Comparison of ENCODE assay signal across 10 cellular contexts in genomic region chr3:133488785-133489367, GRCh38.
DNase-seq lines count a peak whose midpoint lies in the region; ATAC-seq and TF ChIP-seq lines count a peak whose summit lies in the region.
"Had no signal": no experiment of that assay in that cellular context is flagged by ENCODE, and none has a peak within 500 bp of the region (broad histone marks: within the 10 kb centered on the region; RNA-seq: fewer than 3 reads in every experiment).

No MANE protein-coding gene starts in this region.

- H3K4me3 ChIP-seq in BJ (ENCODE audit: low read depth, low read length), result no peak overlapping the region
- H3K4me3 ChIP-seq in HCT116 (replicated peaks in 1 of 2; ENCODE audit: low read depth in 1 of 2, low read length in 2 of 2), result no peak overlapping the region
- no peak overlapping the region for H3K4me3 ChIP-seq in tibial nerve
- H3K4me3 ChIP-seq: esophagus squamous epithelium had no signal

- H3K27ac ChIP-seq in HCT116 (ENCODE audit: low read depth, low read length) (no peak overlapping the region), substantia nigra (ENCODE audit: low read depth, low read length, poor library complexity, severe bottlenecking) (no peak overlapping the region), tibial nerve (no peak overlapping the region)

- H2AFZ ChIP-seq in HCT116 (ENCODE audit: low read depth, low read length, poor library complexity, severe bottlenecking), result peak overlapping the region; percentile 47

- no peaks in the 10 kb centered on the region for H3K9me2 ChIP-seq in HCT116 (ENCODE audit: insufficient read depth)

- CTCF ChIA-PET in BJ (lab: Yijun Ruan, JAX) (interaction anchor here (0.7 to 3.7 kb wide), 16 partner anchors 9 to 175 kb away, joined by 3 to 22 read pairs (median 4); no protein-coding TSS in a partner anchor), HCT116 (lab: Charles Lee) (interaction anchor here (0.9 kb wide), 1 partner anchor 9 kb away, joined by 3 read pairs; no protein-coding TSS in a partner anchor), T-cell (lab: Charles Lee) (interaction anchor here (0.6 to 3.1 kb wide), 23 partner anchors 8 to 806 kb away, joined by 3 to 14 read pairs (median 3); partner anchors contain the start of gene CDV3 (in 1 of the 2))

- 50 to 54% methylated on average over 3 of the region's 3 CpGs for WGBS in tibial nerve, 2 donors

- no peaks in the 10 kb centered on the region for H3K79me2 ChIP-seq in HCT116 (ENCODE audit: insufficient read depth, low read length)

- RAD21 ChIA-PET in HCT116 (lab: Charles Lee; ENCODE audit: low non-redundant PET in 1 of 2, low total read pairs in 2 of 2, uncharacterized antibody in 2 of 2, unreplicated experiment in 2 of 2), result no interaction called here

- POLR2A ChIA-PET in BJ (lab: Charles Lee) (no interaction called here), HCT116 (lab: Charles Lee) (interaction anchor here (0.6 to 2.0 kb wide), 3 partner anchors 9 to 84 kb away, joined by 3 to 6 read pairs (median 3); partner anchors contain the start of gene CDV3), T-cell (lab: Charles Lee) (interaction anchor here (0.5 to 1.3 kb wide), 6 partner anchors 10 to 314 kb away, joined by 3 to 16 read pairs (median 5); no protein-coding TSS in a partner anchor)

- H3K4me2 ChIP-seq in HCT116 (ENCODE audit: low read length), result no peak overlapping the region

- peak overlapping the region in 2 of 3 donors; percentile 7 to 77 for H3K4me3 Mint-ChIP-seq in T-cell

- H3K9me3 Mint-ChIP-seq in T-cell, result no peaks in the 10 kb centered on the region

- H3K4me1 ChIP-seq in HCT116 (ENCODE audit: control insufficient read depth in 1 of 2, insufficient read depth in 2 of 2, low read length in 2 of 2), result peaks cover 0 to 9% of the 10 kb centered on the region in 2 experiments; a peak in 2 of 4 replicates
- peaks cover 0 to 6% (median 0%) of the 10 kb centered on the region in 4 donors for H3K4me1 ChIP-seq in tibial nerve

- intact Hi-C loops in HCT116 (cut with micrococcal nuclease), result loop anchor here (2.0 kb wide), 1 partner anchor 90 kb away; no protein-coding TSS in a partner anchor

- TF ChIP-seq CTCF in BJ (IDR thresholded peaks at IDR 0.05; ENCODE audit: insufficient read depth, low read depth, low read length), result no peak
- TF ChIP-seq CTCF in HCT116 (IDR thresholded peaks at IDR 0.05 in 2 of 3, conservative IDR thresholded peaks at IDR 0.05 in 1 of 3; ENCODE audit: borderline replicate concordance in 1 of 3, insufficient read depth in 1 of 3, low read depth in 2 of 3, low read length in 2 of 3), result no peak
- TF ChIP-seq CTCF in tibial nerve (IDR thresholded peaks at IDR 0.05), result no peak

- H3K36me3 ChIP-seq in BJ (ENCODE audit: control insufficient read depth, insufficient read depth, low read length) (no peaks in the 10 kb centered on the region), HCT116 (ENCODE audit: control insufficient read depth in 1 of 2, insufficient read depth in 2 of 2, low read length in 2 of 2) (no peaks in the 10 kb centered on the region), tibial nerve (no peaks in the 10 kb centered on the region)
- H3K36me3 ChIP-seq: esophagus squamous epithelium had no signal

- H3K36me3 Mint-ChIP-seq in T-cell, result no peaks in the 10 kb centered on the region

- ATAC-seq in HCT116, result peak; percentile 78
- no peak for ATAC-seq in T-cell (replicated peaks in 1 of 4)

- BruUV-seq in HCT116 (replicated peaks; lab: Mats Ljungman, UMichigan), result no TSS peak

- TF ChIP-seq EP300 in tibial nerve (IDR thresholded peaks at IDR 0.05), result no peak

- H3K27me3 ChIP-seq in BJ (ENCODE audit: control insufficient read depth, insufficient read depth, low read length) (no peaks in the 10 kb centered on the region), HCT116 (ENCODE audit: insufficient read depth, low read length) (no peaks in the 10 kb centered on the region), tibial nerve (no peaks in the 10 kb centered on the region)
- H3K27me3 ChIP-seq: esophagus squamous epithelium had no signal

- H4K20me1 ChIP-seq in HCT116 (ENCODE audit: insufficient read depth), result no peaks in the 10 kb centered on the region

- H3K9me3 ChIP-seq in HCT116 (ENCODE audit: control insufficient read depth in 1 of 2, insufficient read depth in 1 of 2, low read depth in 1 of 2, low read length in 2 of 2) (peaks cover 3 to 12% of the 10 kb centered on the region in 2 experiments; a peak in 2 of 4 replicates), tibial nerve (peaks cover 0 to 17% (median 0%) of the 10 kb centered on the region in 4 donors)
- H3K9me3 ChIP-seq: esophagus squamous epithelium had no signal

- H3K27ac Mint-ChIP-seq in T-cell, result peak overlapping the region; percentile 97 to 99

- peaks cover 55 to 58% (median 57%) of the 10 kb centered on the region in 3 donors for H3K4me1 Mint-ChIP-seq in T-cell

- DNase-seq in BJ (ENCODE audit: low read depth) (peak; percentile 32), HCT116 (ENCODE audit: low read depth, low spot score) (no peak), T-cell (no peak), iPS-NIHi11 (ENCODE audit: low spot score) (peak; percentile 63), substantia nigra (lab: John Stamatoyannopoulos, UW) (no peak), D341Med (ENCODE audit: low spot score) (no peak), tibial nerve (ENCODE audit: low spot score in 2 of 2) (no peak), NCI-H69 (lab: John Stamatoyannopoulos, UW) (no peak)
- DNase-seq: esophagus squamous epithelium, NCI-H2227 treated with DMSO at 0.1 percent for 48 hours had no signal

- TF ChIP-seq POLR2A in HCT116 (IDR thresholded peaks at IDR 0.05; ENCODE audit: borderline replicate concordance, extremely low read depth, insufficient read depth, insufficient read length) (no peak), tibial nerve (IDR thresholded peaks at IDR 0.05) (no peak)

- H3K9ac ChIP-seq in HCT116 (ENCODE audit: low read length), result no peak overlapping the region

- H3K27me3 Mint-ChIP-seq in T-cell, result no peaks in the 10 kb centered on the region

- TF ChIP-seq RAD21 in HCT116 (IDR thresholded peaks at IDR 0.05; ENCODE audit: low read depth), result no peak

TF ChIP-seq in HCT116, 20 proteins besides CTCF, POLR2A, EP300 and RAD21:
- TF ChIP-seq TCF7L2 (IDR thresholded peaks at IDR 0.05; ENCODE audit: borderline replicate concordance, extremely low read depth, insufficient read depth, insufficient read length) (no peak), POLR2AphosphoS5 (IDR thresholded peaks at IDR 0.05; ENCODE audit: low read depth, low read length) (no peak), SIN3A (IDR thresholded peaks at IDR 0.05; ENCODE audit: low read depth) (no peak), EGR1 (IDR thresholded peaks at IDR 0.05; ENCODE audit: low read depth) (no peak), CEBPB (IDR thresholded peaks at IDR 0.05; ENCODE audit: low read depth) (no peak), CBX3 (IDR thresholded peaks at IDR 0.05; ENCODE audit: low read depth) (no peak), SP1 (IDR thresholded peaks at IDR 0.05; ENCODE audit: low read depth) (no peak), FOSL1 (IDR thresholded peaks at IDR 0.05; ENCODE audit: low read depth) (no peak), SRF (IDR thresholded peaks at IDR 0.05; ENCODE audit: low read depth) (no peak), ZNF274 (IDR thresholded peaks at IDR 0.05; ENCODE audit: low read depth, low read length) (no peak), ZFX (IDR thresholded peaks at IDR 0.05) (no peak), ELF1 (IDR thresholded peaks at IDR 0.05; ENCODE audit: borderline replicate concordance, low read depth) (no peak), EZH2 (IDR thresholded peaks at IDR 0.05) (no peak), EZH2phosphoT487 (IDR thresholded peaks at IDR 0.05; ENCODE audit: borderline replicate concordance) (no peak)

Comparison
In these comparisons a context has a peak if more than half of its experiments do, and no peak if none do; other contexts are left out.
1. DNase-seq: peak in BJ (single experiment) and iPS-NIHi11 (single experiment); none in HCT116 (single experiment), T-cell (0 of 34), substantia nigra (0 of 49), D341Med (single experiment), tibial nerve (0 of 2) and NCI-H69 (single experiment).